In the genomic region with DNA sequence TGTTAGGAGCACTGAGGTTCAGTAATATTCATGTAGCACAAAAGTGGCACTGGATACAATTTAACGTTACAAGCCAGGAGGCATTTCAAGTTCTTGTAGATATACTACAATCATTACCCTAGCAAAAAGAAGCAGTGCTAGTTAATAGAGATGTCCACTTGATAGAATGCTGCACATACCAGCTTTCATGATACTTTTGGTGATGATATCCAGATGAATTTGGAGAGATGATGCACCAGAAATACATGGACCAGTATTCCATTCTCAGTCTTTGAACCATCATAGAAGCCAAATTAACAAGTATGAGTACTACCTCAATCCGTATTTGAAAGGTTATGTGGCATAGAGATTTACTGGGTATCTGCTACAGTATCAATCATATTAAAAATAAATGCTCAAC, we compare ENCODE assay signal across 28 cellular contexts.
"Had no signal": no experiment of that assay in that cellular context is flagged by ENCODE, and none has a peak within 500 bp of the region (broad histone marks: within the 10 kb centered on the region; RNA-seq: fewer than 3 reads in every experiment).

No MANE protein-coding gene starts in this region.

- H3K4me1 ChIP-seq: colonic mucosa, esophagus muscularis mucosa, esophagus squamous epithelium, foreskin keratinocyte, gastrocnemius medialis, gastroesophageal sphincter, heart left ventricle, heart right ventricle had no signal

- H3K27me3 Mint-ChIP-seq: dendritic cell treated with granulocyte-macrophage colony-stimulating factor and Interleukin-4, amounts not matched to agents 40 ng/mL and 50 ng/mL, for 4 days; effector memory CD8-positive, alpha-beta T cell had no signal

- H3K4me1 Mint-ChIP-seq: endodermal cell had no signal

- H3K36me3 ChIP-seq: colonic mucosa, esophagus muscularis mucosa, esophagus squamous epithelium, gastrocnemius medialis, gastroesophageal sphincter, heart left ventricle, heart right ventricle had no signal

- H3K9me3 ChIP-seq: colonic mucosa, esophagus muscularis mucosa, esophagus squamous epithelium, gastrocnemius medialis, gastroesophageal sphincter, heart left ventricle, heart right ventricle had no signal

- H3K27ac ChIP-seq: colonic mucosa, coronary artery, dorsolateral prefrontal cortex, epithelial cell of prostate, esophagus muscularis mucosa, esophagus squamous epithelium, foreskin keratinocyte, gastrocnemius medialis, gastroesophageal sphincter, heart left ventricle, heart right ventricle had no signal

- DNase-seq: colonic mucosa; cortex of kidney; dermis blood vessel endothelial cell; dorsolateral prefrontal cortex; effector CD4-positive, alpha-beta T cell; effector CD8-positive, alpha-beta T cell; effector memory CD4-positive, alpha-beta T cell; effector memory CD8-positive, alpha-beta T cell; endodermal cell; erythroblast; esophagus squamous epithelium; foreskin fibroblast; foreskin keratinocyte; foreskin melanocyte; gastrocnemius medialis; glutamatergic neuron; head of caudate nucleus; heart left ventricle; heart right ventricle had no signal

- H3K27me3 ChIP-seq: colonic mucosa, esophagus muscularis mucosa, esophagus squamous epithelium, foreskin keratinocyte, gastrocnemius medialis, gastroesophageal sphincter had no signal

- H3K9me3 Mint-ChIP-seq: dendritic cell treated with granulocyte-macrophage colony-stimulating factor and Interleukin-4, amounts not matched to agents 40 ng/mL and 50 ng/mL, for 4 days had no signal

- H3K4me3 ChIP-seq: colonic mucosa, coronary artery, dorsolateral prefrontal cortex, esophagus muscularis mucosa, esophagus squamous epithelium, gastrocnemius medialis, gastroesophageal sphincter, heart left ventricle, heart right ventricle had no signal

- FAIRE-seq: colon, endometrium, endothelial cell of umbilical vein, frontal cortex had no signal

- H3K4me3 Mint-ChIP-seq: dendritic cell treated with granulocyte-macrophage colony-stimulating factor and Interleukin-4, amounts not matched to agents 40 ng/mL and 50 ng/mL, for 4 days; effector memory CD8-positive, alpha-beta T cell; endodermal cell had no signal

- H3K27ac Mint-ChIP-seq: dendritic cell treated with granulocyte-macrophage colony-stimulating factor and Interleukin-4, amounts not matched to agents 40 ng/mL and 50 ng/mL, for 4 days; effector memory CD8-positive, alpha-beta T cell; endodermal cell had no signal
